Comparison of ENCODE assay signal across 30 cellular contexts in genomic region chr16:53609536-53609935, GRCh38.
"Had no signal": no experiment of that assay in that cellular context is flagged by ENCODE, and none has a peak within 500 bp of the region (broad histone marks: within the 10 kb centered on the region; RNA-seq: fewer than 3 reads in every experiment).

No MANE protein-coding gene starts in this region.

- H3K27me3 ChIP-seq: body of pancreas, esophagus squamous epithelium, gastroesophageal sphincter, heart right ventricle had no signal

- H3K9me3 ChIP-seq: body of pancreas, esophagus squamous epithelium, gastroesophageal sphincter, heart right ventricle had no signal

- H3K9me3 Mint-ChIP-seq: activated CD4-positive, alpha-beta memory T cell treated with anti-CD3 and anti-CD28 coated beads, Interleukin-2, amount 10 ng/mL, durations not matched to agents 7 days and 5 days; activated CD4-positive, alpha-beta T cell treated with anti-CD3 and anti-CD28 coated beads, Interleukin-2, amount 10 ng/mL, durations not matched to agents 7 days and 5 days; activated T-cell treated with anti-CD3 and anti-CD28 coated beads, Interleukin-2, amount 50 U/mL, for 24 hours; activated T-cell treated with anti-CD3 and anti-CD28 coated beads, Interleukin-2, amount 50 U/mL, for 72 hours; effector memory CD8-positive, alpha-beta T cell; T-helper 2 cell treated with Interferon-gamma antibody and Interleukin-4, amounts not matched to agents 5 μg/mL and 100 μg/mL, for 36 hours; WTC11 had no signal

- H3K4me1 ChIP-seq: esophagus squamous epithelium, gastroesophageal sphincter, heart right ventricle had no signal

- H3K4me3 Mint-ChIP-seq: activated CD4-positive, alpha-beta memory T cell treated with anti-CD3 and anti-CD28 coated beads, Interleukin-2, amount 10 ng/mL, durations not matched to agents 7 days and 5 days; activated CD4-positive, alpha-beta T cell treated with anti-CD3 and anti-CD28 coated beads, Interleukin-2, amount 10 ng/mL, durations not matched to agents 7 days and 5 days; activated naive CD8-positive, alpha-beta T cell; activated T-cell treated with anti-CD3 and anti-CD28 coated beads, Interleukin-2, amount 50 U/mL, for 24 hours; activated T-cell treated with anti-CD3 and anti-CD28 coated beads, Interleukin-2, amount 50 U/mL, for 72 hours; effector memory CD8-positive, alpha-beta T cell; T-helper 17 cell; T-helper 2 cell treated with Interferon-gamma antibody and Interleukin-4, amounts not matched to agents 5 μg/mL and 100 μg/mL, for 36 hours; WTC11 had no signal

- H3K27ac Mint-ChIP-seq: activated CD4-positive, alpha-beta memory T cell treated with anti-CD3 and anti-CD28 coated beads, Interleukin-2, amount 10 ng/mL, durations not matched to agents 7 days and 5 days; activated CD4-positive, alpha-beta T cell treated with anti-CD3 and anti-CD28 coated beads, Interleukin-2, amount 10 ng/mL, durations not matched to agents 7 days and 5 days; activated naive CD8-positive, alpha-beta T cell; activated T-cell treated with anti-CD3 and anti-CD28 coated beads, Interleukin-2, amount 50 U/mL, for 24 hours; activated T-cell treated with anti-CD3 and anti-CD28 coated beads, Interleukin-2, amount 50 U/mL, for 72 hours; effector memory CD8-positive, alpha-beta T cell; T-helper 17 cell; T-helper 2 cell treated with Interferon-gamma antibody and Interleukin-4, amounts not matched to agents 5 μg/mL and 100 μg/mL, for 36 hours; WTC11 had no signal

- H3K4me3 ChIP-seq: body of pancreas, esophagus squamous epithelium, gastroesophageal sphincter, heart right ventricle had no signal

- DNase-seq: activated CD4-positive, alpha-beta memory T cell treated with anti-CD3 and anti-CD28 coated beads, Interleukin-2, amount 10 ng/mL, durations not matched to agents 7 days and 5 days; activated CD4-positive, alpha-beta T cell treated with anti-CD3 and anti-CD28 coated beads for 1 hour; activated CD4-positive, alpha-beta T cell treated with anti-CD3 and anti-CD28 coated beads for 4 hours; activated CD4-positive, alpha-beta T cell treated with anti-CD3 and anti-CD28 coated beads, Interleukin-2, amount 10 ng/mL, durations not matched to agents 7 days and 5 days; activated CD4-positive, alpha-beta T cell treated with anti-CD3 and anti-CD28 coated beads, Interleukin-2, amount 50 U/mL, for 4 hours; activated CD8-positive, alpha-beta memory T cell treated with anti-CD3 and anti-CD28 coated beads, Interleukin-2, amount 50 U/mL, for 48 hours; activated gamma-delta T cell; activated naive CD4-positive, alpha-beta T cell; activated naive CD4-positive, alpha-beta T cell treated with anti-CD3 and anti-CD28 coated beads, Interleukin-2, amount 50 U/mL, for 16 hours; activated T-cell treated with anti-CD3 and anti-CD28 coated beads for 4 hours; activated T-cell treated with anti-CD3 and anti-CD28 coated beads, Interleukin-2, amount 50 U/mL, for 24 hours; activated T-cell treated with anti-CD3 and anti-CD28 coated beads, Interleukin-2, amount 50 U/mL, for 72 hours; amygdala; aorta; body of pancreas; caudate nucleus; cortex of kidney; dermis blood vessel endothelial cell; effector CD4-positive, alpha-beta T cell; effector memory CD8-positive, alpha-beta T cell; esophagus squamous epithelium; foreskin melanocyte; heart right ventricle; T-helper 1 cell; T-helper 17 cell had no signal

- ATAC-seq: activated T-cell treated with anti-CD3 and anti-CD28 coated beads, Interleukin-2, amount 50 U/mL, for 72 hours; body of pancreas; effector memory CD8-positive, alpha-beta T cell; gastroesophageal sphincter; heart right ventricle; T-helper 17 cell; WTC11 had no signal

- H3K4me1 Mint-ChIP-seq: activated CD4-positive, alpha-beta memory T cell treated with anti-CD3 and anti-CD28 coated beads, Interleukin-2, amount 10 ng/mL, durations not matched to agents 7 days and 5 days; activated CD4-positive, alpha-beta T cell treated with anti-CD3 and anti-CD28 coated beads, Interleukin-2, amount 10 ng/mL, durations not matched to agents 7 days and 5 days; T-helper 17 cell; WTC11 had no signal

- H3K27ac ChIP-seq: body of pancreas, epithelial cell of prostate, esophagus squamous epithelium, gastroesophageal sphincter, heart right ventricle had no signal

- H3K36me3 Mint-ChIP-seq: WTC11 had no signal

- H3K27me3 Mint-ChIP-seq: activated CD4-positive, alpha-beta memory T cell treated with anti-CD3 and anti-CD28 coated beads, Interleukin-2, amount 10 ng/mL, durations not matched to agents 7 days and 5 days; activated CD4-positive, alpha-beta T cell treated with anti-CD3 and anti-CD28 coated beads, Interleukin-2, amount 10 ng/mL, durations not matched to agents 7 days and 5 days; activated naive CD8-positive, alpha-beta T cell; activated T-cell treated with anti-CD3 and anti-CD28 coated beads, Interleukin-2, amount 50 U/mL, for 24 hours; effector memory CD8-positive, alpha-beta T cell; T-helper 17 cell had no signal
